In the genomic region with DNA sequence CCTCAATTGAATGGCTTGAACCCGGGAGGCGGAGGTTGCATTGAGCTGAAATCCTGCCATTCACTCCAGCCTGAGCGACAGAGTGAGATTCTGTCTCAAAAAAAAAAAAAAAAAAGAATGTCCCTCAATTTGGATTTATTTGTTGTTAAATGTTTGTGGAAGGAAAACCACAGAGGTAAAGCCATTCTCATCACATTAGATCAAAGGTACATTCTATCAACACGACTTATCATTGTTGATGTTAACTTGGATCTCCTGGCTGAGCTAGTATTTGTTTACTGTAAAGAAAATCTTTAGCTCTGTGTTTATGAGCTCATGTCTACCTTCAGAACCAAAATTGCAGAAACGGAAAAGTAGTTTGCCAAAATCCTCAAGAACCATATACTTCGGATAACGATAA, we compare ENCODE assay signal across 2 cellular contexts.
TF ChIP-seq lines count a peak whose summit lies in the region.

No MANE protein-coding gene starts in this region.

TF ChIP-seq in HepG2, 621 proteins besides CTCF, POLR2A, EP300 and RAD21:
- TF ChIP-seq GTF2F1 (IDR thresholded peaks at IDR 0.05; ENCODE audit: low read length) (no peak), ZBTB3 (CRISPR knock-in tag; IDR thresholded peaks at IDR 0.05; ENCODE audit: borderline replicate concordance, low read depth) (no peak), HIVEP1 (CRISPR knock-in tag; IDR thresholded peaks at IDR 0.05) (no peak), ZNF773 (CRISPR knock-in tag; IDR thresholded peaks at IDR 0.05; ENCODE audit: borderline replicate concordance) (no peak), CHCHD3 (CRISPR knock-in tag; IDR thresholded peaks at IDR 0.05) (no peak), MEIS2 (CRISPR knock-in tag; IDR thresholded peaks at IDR 0.05) (no peak)

TF ChIP-seq in endothelial cell of umbilical vein, 7 proteins besides CTCF, POLR2A, EP300 and RAD21:
- TF ChIP-seq GATA2 (IDR thresholded peaks at IDR 0.05; ENCODE audit: insufficient read depth, insufficient read length, low read depth, low read length) (no peak), MYC (IDR thresholded peaks at IDR 0.05; ENCODE audit: low read depth, low read length) (no peak), JUN (IDR thresholded peaks at IDR 0.05; ENCODE audit: borderline replicate concordance, insufficient read depth, insufficient read length, low read depth) (no peak), FOS (IDR thresholded peaks at IDR 0.05; ENCODE audit: borderline replicate concordance, insufficient read depth, low read length) (no peak), POLR2AphosphoS5 (IDR thresholded peaks at IDR 0.05; ENCODE audit: insufficient read depth, low read depth, low read length) (no peak), MAX (IDR thresholded peaks at IDR 0.05; ENCODE audit: insufficient read depth, insufficient read length) (no peak), EZH2 (IDR thresholded peaks at IDR 0.05; ENCODE audit: borderline replicate concordance, low read depth, low read length, severe bottlenecking) (no peak)
TF ChIP-seq in endothelial cell of umbilical vein: peak in this region for 0.
